Comparison of ENCODE assay signal across 36 cellular contexts in the genomic region with DNA sequence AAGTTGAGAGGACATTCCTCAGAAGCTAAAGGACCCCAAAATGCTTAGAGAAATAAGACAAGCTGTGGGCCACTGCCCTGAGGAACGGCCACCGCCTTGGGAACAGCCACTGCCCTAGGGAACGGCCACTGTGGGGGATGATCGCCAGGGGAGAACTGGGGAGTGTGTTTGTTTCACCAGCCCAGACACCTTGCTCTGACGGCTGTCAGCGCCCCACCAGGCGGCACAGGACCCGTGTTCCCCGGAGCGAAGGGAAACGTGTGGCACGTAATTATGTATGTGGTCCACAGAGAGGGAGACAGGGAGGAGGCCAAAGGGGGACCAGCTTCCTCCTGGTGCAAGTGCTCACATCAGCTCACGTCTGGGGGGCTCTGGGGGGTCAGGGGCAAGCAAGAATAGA. TPM values are rescaled to one million over a fixed set of nuclear protein-coding genes. Genes with fewer than 3 reads are reported as not detected.
"Had no signal": no experiment of that assay in that cellular context is flagged by ENCODE, and none has a peak within 500 bp of the region (broad histone marks: within the 10 kb centered on the region; RNA-seq: fewer than 3 reads in every experiment).

No MANE protein-coding gene starts in this region.

- H3K27ac Mint-ChIP-seq: activated CD8-positive, alpha-beta T cell treated with anti-CD3 and anti-CD28 coated beads for 36 hours; activated naive CD8-positive, alpha-beta T cell treated with anti-CD3 and anti-CD28 coated beads for 36 hours; activated T-cell treated with anti-CD3 and anti-CD28 coated beads, Interleukin-2, amount 50 U/mL, for 72 hours; activated T-helper 17 cell treated with anti-CD3 and anti-CD28 coated beads, Interleukin-2, amount 50 U/mL, for 72 hours had no signal

- H3K9me3 Mint-ChIP-seq: activated CD8-positive, alpha-beta T cell treated with anti-CD3 and anti-CD28 coated beads for 36 hours; activated naive CD8-positive, alpha-beta T cell treated with anti-CD3 and anti-CD28 coated beads for 36 hours; activated T-cell treated with anti-CD3 and anti-CD28 coated beads, Interleukin-2, amount 50 U/mL, for 72 hours; activated T-helper 17 cell treated with anti-CD3 and anti-CD28 coated beads, Interleukin-2, amount 50 U/mL, for 72 hours had no signal

- H3K4me2 ChIP-seq: KMS-11, PC-9 had no signal

- H3K4me1 Mint-ChIP-seq: activated T-helper 17 cell treated with anti-CD3 and anti-CD28 coated beads, Interleukin-2, amount 50 U/mL, for 72 hours had no signal

- H3K4me3 ChIP-seq: ascending aorta, cardiac muscle cell, PC-9 had no signal

- H3K36me3 ChIP-seq: cardiac muscle cell had no signal

- H2AFZ ChIP-seq: PC-9 had no signal

- DNase-seq: activated CD4-positive, alpha-beta T cell treated with anti-CD3 and anti-CD28 coated beads for 1 hour; activated CD4-positive, alpha-beta T cell treated with anti-CD3 and anti-CD28 coated beads for 48 hours; activated CD4-positive, alpha-beta T cell treated with anti-CD3 and anti-CD28 coated beads, Interleukin-2, amount 50 U/mL, for 4 hours; activated CD4-positive, CD25-positive, alpha-beta regulatory T cell; activated CD8-positive, alpha-beta T cell treated with anti-CD3 and anti-CD28 coated beads for 36 hours; activated effector memory CD4-positive, alpha-beta T cell treated with anti-CD3 and anti-CD28 coated beads, Interleukin-2, amount 50 U/mL, for 16 hours; activated naive CD4-positive, alpha-beta T cell; activated naive CD4-positive, alpha-beta T cell treated with anti-CD3 and anti-CD28 coated beads, Interleukin-2, amount 50 U/mL, for 16 hours; activated naive CD8-positive, alpha-beta T cell treated with anti-CD3 and anti-CD28 coated beads for 36 hours; activated T-cell treated with anti-CD3 and anti-CD28 coated beads, Interleukin-2, amount 50 U/mL, for 1 hour; activated T-cell treated with anti-CD3 and anti-CD28 coated beads, Interleukin-2, amount 50 U/mL, for 72 hours; amygdala; cerebellar nuclear complex; NCI-H1092 treated with DMSO at 0.1 percent for 48 hours; NCI-H1417; NCI-H146; NCI-H187; NCI-H2029 treated with DMSO at 0.1 percent for 48 hours; NCI-H2107; NCI-H2171; NCI-H510A; NCI-H526; NCI-H748 treated with DMSO at 0.1 percent for 48 hours; NK-92 treated with Interleukin-12 subunit alpha and Interleukin-12 subunit beta, amount 100 ng/mL, for 24 hours; PC-9; Right ventricle myocardium superior; SW 1271; T-helper 1 cell; T-helper 2 cell; T1000; WERI-Rb-1 had no signal

- H3K9me3 ChIP-seq: ascending aorta had no signal

- H3K27me3 Mint-ChIP-seq: activated CD8-positive, alpha-beta T cell treated with anti-CD3 and anti-CD28 coated beads for 36 hours; activated naive CD8-positive, alpha-beta T cell treated with anti-CD3 and anti-CD28 coated beads for 36 hours; activated T-helper 17 cell treated with anti-CD3 and anti-CD28 coated beads, Interleukin-2, amount 50 U/mL, for 72 hours had no signal

- H3K27ac ChIP-seq: ascending aorta, cardiac muscle cell, KMS-11, PC-9 had no signal

- H3K27me3 ChIP-seq: ascending aorta, cardiac muscle cell had no signal

- H3K4me3 Mint-ChIP-seq: activated CD8-positive, alpha-beta T cell treated with anti-CD3 and anti-CD28 coated beads for 36 hours; activated naive CD8-positive, alpha-beta T cell treated with anti-CD3 and anti-CD28 coated beads for 36 hours; activated T-cell treated with anti-CD3 and anti-CD28 coated beads, Interleukin-2, amount 50 U/mL, for 72 hours; activated T-helper 17 cell treated with anti-CD3 and anti-CD28 coated beads, Interleukin-2, amount 50 U/mL, for 72 hours had no signal

- H3K9ac ChIP-seq: KMS-11 had no signal

RNA-seq across cellular contexts. Expression of gene RIPK4, which starts 45.8 kb away (rescaled TPM):
- total RNA-seq: LHCN-M2 had no signal
